ENCODE assay signal across 9 cellular contexts in genomic region chr10:122374246-122374858, GRCh38. TPM values are rescaled to one million over a fixed set of nuclear protein-coding genes. Genes with fewer than 3 reads are reported as not detected.
A peak's percentile ranks its signal among the peaks of the same experiment; 100 is the strongest.
DNase-seq lines count a peak whose midpoint lies in the region; ATAC-seq, FAIRE-seq and TF ChIP-seq lines count a peak whose summit lies in the region.
"Had no signal": no experiment of that assay in that cellular context is flagged by ENCODE, and none has a peak within 500 bp of the region (broad histone marks: within the 10 kb centered on the region; RNA-seq: fewer than 3 reads in every experiment).

Gene PLEKHA1, plus strand, starts transcription at chr10:122374708. Its CDS starts 18,493 bp downstream, at chr10:122393201.

- intact Hi-C loops in CD4-positive, alpha-beta memory T cell (cut with micrococcal nuclease) = loop anchor here (1.0 to 10.0 kb wide), 6 partner anchors 42 to 606 kb away; partner anchors contain the start of genes ATE1, C10orf88, FAM24B and PSTK
- intact Hi-C loops in endothelial cell of umbilical vein (cut with micrococcal nuclease) = loop anchor here (1.0 to 10.0 kb wide), 6 partner anchors 64 to 490 kb away; no protein-coding TSS in a partner anchor

- no peaks in the 10 kb centered on the region for H3K36me3 ChIP-seq in CD4-positive, alpha-beta memory T cell (ENCODE audit: insufficient read depth, low read length)
- H3K36me3 ChIP-seq in NT2/D1 (ENCODE audit: insufficient read depth, insufficient read length, low read length) (peaks cover 4% of the 10 kb centered on the region), endothelial cell of umbilical vein (ENCODE audit: control insufficient read depth in 2 of 2, extremely low read depth in 1 of 2, insufficient read depth in 2 of 2, low read length in 2 of 2) (peaks cover 0 to 2% of the 10 kb centered on the region in 2 experiments), mesodermal cell (ENCODE audit: control insufficient read depth, insufficient read depth, low read length) (peaks cover 5% of the 10 kb centered on the region)

- peak; percentile 88 for ATAC-seq in GM21360 (IDR thresholded peaks at IDR 0.05; ENCODE audit: unreplicated experiment)

- peak within 1 kb of the TSS; percentile 99 for H3K4me2 ChIP-seq in endothelial cell of umbilical vein (ENCODE audit: insufficient read depth, low read length)

- dilution Hi-C loops in endothelial cell of umbilical vein (cut with MboI; ENCODE audit: extremely low pct_ligation_motif_present, low sequenced_read_pairs) = no loop called here

- CTCF ChIA-PET in CD4-positive, alpha-beta memory T cell (lab: Charles Lee; ENCODE audit: partially characterized antibody) = interaction anchor here (0.7 to 3.2 kb wide), 10 partner anchors 14 to 193 kb away, joined by 3 to 31 read pairs (median 4); no protein-coding TSS in a partner anchor
- CTCF ChIA-PET in endothelial cell of umbilical vein (lab: Charles Lee) = interaction anchor here (1.0 to 3.8 kb wide), 17 partner anchors 10 to 233 kb away, joined by 3 to 27 read pairs (median 5); no protein-coding TSS in a partner anchor

- BruUV-seq in endothelial cell of umbilical vein (replicated peaks; lab: Mats Ljungman, UMichigan) = no TSS peak

- peak; percentile 56 for TF ChIP-seq POLR2A in endothelial cell of umbilical vein (IDR thresholded peaks at IDR 0.05; ENCODE audit: low read depth, low read length)

- H3K9ac ChIP-seq in NT2/D1 (ENCODE audit: insufficient read length, low read depth) = peak within 1 kb of the TSS; percentile 68
- H3K9ac ChIP-seq in endothelial cell of umbilical vein (replicated peaks; ENCODE audit: extremely low read depth, insufficient read depth, low read length) = peak within 1 kb of the TSS; percentile 93

- H3K79me2 ChIP-seq in endothelial cell of umbilical vein (ENCODE audit: control insufficient read depth, insufficient read depth, low read length) = peaks cover 39% of the 10 kb centered on the region

- peaks cover 4% of the 10 kb centered on the region for H3K27me3 ChIP-seq in CD4-positive, alpha-beta memory T cell (ENCODE audit: insufficient read depth, low read length)
- H3K27me3 ChIP-seq in NT2/D1 (ENCODE audit: insufficient read depth, insufficient read length) (peaks cover 15% of the 10 kb centered on the region), endothelial cell of umbilical vein (ENCODE audit: control insufficient read depth in 2 of 2, insufficient read depth in 2 of 2, low read length in 2 of 2) (no peaks in the 10 kb centered on the region)

- 1 to 2% methylated on average over 66 of the region's 71 CpGs for WGBS in mesodermal cell (ENCODE audit: insufficient coverage in 2 of 2), 2 experiments

- DNase-seq in CD4-positive, alpha-beta memory T cell = peak; percentile 92 to 94 (median 93)
- DNase-seq in HS-5 (ENCODE audit: low read depth) (peak; percentile 70), NT2/D1 (ENCODE audit: low read depth, low spot score) (peak; percentile 81), activated T-cell treated with anti-CD3 and anti-CD28 coated beads for 24 hours (ENCODE audit: low read depth) (peak; percentile 92), endothelial cell of umbilical vein (ENCODE audit: low read depth, low spot score) (peak; percentile 96)
- peak; percentile 82 for DNase-seq in stimulated activated CD8-positive, alpha-beta memory T cell treated with anti-CD3 and anti-CD28 coated beads, Interleukin-15, amount 100 ng/mL, for 1 hour (ENCODE audit: low read depth)

- H3K4me3 Mint-ChIP-seq in CD4-positive, alpha-beta memory T cell = peak within 1 kb of the TSS; percentile 89 to 97 (median 96)

- peak within 1 kb of the TSS; percentile 94 for H3K27ac ChIP-seq in CD4-positive, alpha-beta memory T cell (ENCODE audit: low read depth, low read length)
- peak within 1 kb of the TSS; percentile 84 for H3K27ac ChIP-seq in endothelial cell of umbilical vein (ENCODE audit: insufficient read depth, low read depth, low read length)
- H3K27ac ChIP-seq in mesodermal cell (ENCODE audit: low read depth, low read length, severe bottlenecking) = peak within 1 kb of the TSS; percentile 42

- POLR2A ChIA-PET in CD4-positive, alpha-beta memory T cell (lab: Charles Lee; ENCODE audit: partially characterized antibody) = interaction anchor here (0.6 to 3.5 kb wide), 28 partner anchors 9 to 780 kb away, joined by 3 to 45 read pairs (median 4); partner anchors contain the start of genes BUB3 and C10orf88
- POLR2A ChIA-PET in endothelial cell of umbilical vein (lab: Charles Lee) = interaction anchor here (0.9 to 2.2 kb wide), 3 partner anchors 30 to 66 kb away, joined by 5 to 9 read pairs (median 7); no protein-coding TSS in a partner anchor

- H3K4me3 ChIP-seq in CD4-positive, alpha-beta memory T cell (ENCODE audit: low read length in 2 of 2) = peak within 1 kb of the TSS; percentile 64 to 89
- H3K4me3 ChIP-seq in NT2/D1 (ENCODE audit: insufficient read length, low read depth) (peak within 1 kb of the TSS; percentile 75), endothelial cell of umbilical vein (replicated peaks in 1 of 3; ENCODE audit: insufficient read depth in 1 of 3, low read depth in 1 of 3, low read length in 3 of 3) (peak within 1 kb of the TSS; percentile 85 to 93 (median 89)), mesodermal cell (ENCODE audit: extremely low read depth, insufficient read depth, low read length, poor library complexity, severe bottlenecking) (peak within 1 kb of the TSS; percentile 74)

- H3K4me1 Mint-ChIP-seq in CD4-positive, alpha-beta memory T cell = peaks cover 23 to 51% (median 35%) of the 10 kb centered on the region in 4 donors

- H3K4me1 ChIP-seq in CD4-positive, alpha-beta memory T cell (ENCODE audit: insufficient read depth, low read length) = peaks cover 39% of the 10 kb centered on the region
- H3K4me1 ChIP-seq in NT2/D1 (ENCODE audit: insufficient read depth, insufficient read length) = no peaks in the 10 kb centered on the region
- peaks cover 15% of the 10 kb centered on the region for H3K4me1 ChIP-seq in endothelial cell of umbilical vein (ENCODE audit: control insufficient read depth, extremely low read depth, insufficient read depth, low read length)
- no peaks in the 10 kb centered on the region for H3K4me1 ChIP-seq in mesodermal cell (ENCODE audit: control insufficient read depth, insufficient read depth, low read length, poor library complexity, severe bottlenecking)

- no peak for TF ChIP-seq CTCF in endothelial cell of umbilical vein (IDR thresholded peaks at IDR 0.05; ENCODE audit: extremely low read depth in 1 of 2, insufficient read depth in 1 of 2, low read depth in 1 of 2, low read length in 2 of 2)

- H3K9me3 Mint-ChIP-seq in CD4-positive, alpha-beta memory T cell = no peaks in the 10 kb centered on the region

- no peaks in the 10 kb centered on the region for H3K9me1 ChIP-seq in endothelial cell of umbilical vein (replicated peaks; ENCODE audit: control insufficient read depth, extremely low read depth, insufficient read depth, low read length)

- peaks cover 4 to 15% of the 10 kb centered on the region in 2 donors for H3K36me3 Mint-ChIP-seq in CD4-positive, alpha-beta memory T cell

- peak; percentile 91 for FAIRE-seq in endothelial cell of umbilical vein (lab: Jason Lieb, UNC)
- FAIRE-seq: colon had no signal

- H3K9me3 ChIP-seq in CD4-positive, alpha-beta memory T cell (ENCODE audit: control insufficient read depth in 1 of 2, low read length in 2 of 2) = no peaks in the 10 kb centered on the region
- H3K9me3 ChIP-seq in NT2/D1 (ENCODE audit: insufficient read depth, low read length) (no peaks in the 10 kb centered on the region), endothelial cell of umbilical vein (replicated peaks; ENCODE audit: control insufficient read depth, insufficient read depth, low read length) (no peaks in the 10 kb centered on the region), mesodermal cell (ENCODE audit: control insufficient read depth, low read length) (no peaks in the 10 kb centered on the region)

- peaks cover 7 to 11% of the 10 kb centered on the region in 2 donors for H3K27me3 Mint-ChIP-seq in CD4-positive, alpha-beta memory T cell

- peak within 1 kb of the TSS; percentile 93 for H2AFZ ChIP-seq in endothelial cell of umbilical vein (ENCODE audit: low read depth, low read length)

- H3K27ac Mint-ChIP-seq in CD4-positive, alpha-beta memory T cell = peak within 1 kb of the TSS; percentile 89 to 98 (median 96)

- H4K20me1 ChIP-seq in endothelial cell of umbilical vein (replicated peaks; ENCODE audit: control insufficient read depth, extremely low read depth, insufficient read depth, low read length) = peaks cover under 1% of the 10 kb centered on the region

TF ChIP-seq in endothelial cell of umbilical vein, 7 proteins besides CTCF, POLR2A, EP300 and RAD21:
- TF ChIP-seq MAX (IDR thresholded peaks at IDR 0.05; ENCODE audit: insufficient read depth, insufficient read length) (peak; percentile 40), POLR2AphosphoS5 (IDR thresholded peaks at IDR 0.05; ENCODE audit: insufficient read depth, low read depth, low read length) (peak; percentile 83), FOS (IDR thresholded peaks at IDR 0.05; ENCODE audit: borderline replicate concordance, insufficient read depth, low read length) (no peak), MYC (IDR thresholded peaks at IDR 0.05; ENCODE audit: low read depth, low read length) (no peak)

RNA-seq across cellular contexts. Expression of gene PLEKHA1, which starts in this region (rescaled TPM):
- total RNA-seq in CD4-positive, alpha-beta memory T cell = 10 to 100 TPM; 62.9 to 69.7 TPM
- 10 to 100 TPM; 90.5 to 92.9 TPM for polyA plus RNA-seq in CD4-positive, alpha-beta memory T cell
- total RNA-seq in endothelial cell of umbilical vein = 58.0 and 58.8 TPM in 2 replicates
- polyA plus RNA-seq in endothelial cell of umbilical vein = 19.3 and 21.6 TPM in 2 replicates
- 20.1 and 23.8 TPM in 2 replicates for polyA plus RNA-seq in endothelial cell of umbilical vein (2011; cell fraction: cytosol; rRNA removed)
- polyA plus RNA-seq in endothelial cell of umbilical vein (2011; cell fraction: nucleus; rRNA removed) = 53.3 and 72.4 TPM in 2 replicates
- 35.8 and 39.7 TPM in 2 replicates for polyA plus RNA-seq in endothelial cell of umbilical vein (2012)
- polyA minus RNA-seq in endothelial cell of umbilical vein = 31.6 and 50.0 TPM in 2 replicates
- 15.5 TPM for polyA minus RNA-seq in endothelial cell of umbilical vein (2011; cell fraction: cytosol; rRNA and poly(A)+ RNA removed)
- polyA minus RNA-seq in endothelial cell of umbilical vein (2011; cell fraction: nucleus; rRNA and poly(A)+ RNA removed) = 40.9 and 53.0 TPM in 2 replicates
- 31.2 TPM for polyA plus RNA-seq in mesodermal cell (2013, experiment 1 of 2)
- 29.6 TPM for polyA plus RNA-seq in mesodermal cell (2013, experiment 2 of 2)

Comparison
In these comparisons a context has a peak if more than half of its experiments do, and no peak if none do; other contexts are left out.
1. Peak in every context shown above with its lines: DNase-seq, ATAC-seq, H3K4me3 ChIP-seq and H3K27ac ChIP-seq.
2. H3K27ac ChIP-seq: peak in every context shown above with its lines; median percentile 94 in CD4-positive, alpha-beta memory T cell; 84 in endothelial cell of umbilical vein; 42 in mesodermal cell.